ENCODE assay signal across 8 cellular contexts in genomic region chr3:102129774-102130608, GRCh38.
DNase-seq lines count a peak whose midpoint lies in the region; ATAC-seq and TF ChIP-seq lines count a peak whose summit lies in the region.

No MANE protein-coding gene starts in this region.

- H3K27me3 ChIP-seq in BLaER1 (no peaks in the 10 kb centered on the region), endodermal cell (ENCODE audit: control insufficient read depth, insufficient read depth, low read length, poor library complexity, severe bottlenecking) (no peaks in the 10 kb centered on the region)

- no peak for TF ChIP-seq CTCF in coronary artery (IDR thresholded peaks at IDR 0.05)
- TF ChIP-seq CTCF in natural killer cell (IDR thresholded peaks at IDR 0.05), result no peak
- no peak for TF ChIP-seq CTCF in endodermal cell (conservative IDR thresholded peaks at IDR 0.05)

- H3K4me1 Mint-ChIP-seq in natural killer cell, result no peaks in the 10 kb centered on the region
- peaks cover 6% of the 10 kb centered on the region for H3K4me1 Mint-ChIP-seq in endodermal cell

- no peak overlapping the region for H3K27ac ChIP-seq in BLaER1
- peak overlapping the region; percentile 66 to 67 for H3K27ac ChIP-seq in coronary artery
- no peak overlapping the region for H3K27ac ChIP-seq in endodermal cell (ENCODE audit: low read depth, low read length)

- H3K4me1 ChIP-seq in BLaER1 (peaks cover 15% of the 10 kb centered on the region; the same call in 1 of the 2 replicates), endodermal cell (ENCODE audit: control insufficient read depth, insufficient read depth, low read length) (no peaks in the 10 kb centered on the region)

- no peak overlapping the region for H3K4me3 ChIP-seq in BLaER1
- no peak overlapping the region for H3K4me3 ChIP-seq in coronary artery
- H3K4me3 ChIP-seq in endodermal cell (ENCODE audit: low read length), result no peak overlapping the region

- 79 to 80% methylated on average over 3 of the region's 3 CpGs for WGBS in endodermal cell (ENCODE audit: insufficient coverage in 1 of 2, insufficient read length in 1 of 2), 2 experiments

- no peak overlapping the region for H3K9ac ChIP-seq in BLaER1
- H3K9ac ChIP-seq in endodermal cell (ENCODE audit: extremely low read depth, low read length, poor library complexity, severe bottlenecking), result no peak overlapping the region

- H3K9me3 ChIP-seq in BLaER1 (no peaks in the 10 kb centered on the region), endodermal cell (ENCODE audit: control insufficient read depth, low read length) (no peaks in the 10 kb centered on the region)

- H3K27me3 Mint-ChIP-seq in natural killer cell (ENCODE audit: low read depth in 2 of 2), result no peaks in the 10 kb centered on the region
- no peaks in the 10 kb centered on the region for H3K27me3 Mint-ChIP-seq in endodermal cell (ENCODE audit: insufficient read depth)

- H4K20me1 ChIP-seq in BLaER1, result no peaks in the 10 kb centered on the region

- peaks cover 0 to 2% of the 10 kb centered on the region in 2 donors for H3K9me3 Mint-ChIP-seq in natural killer cell
- H3K9me3 Mint-ChIP-seq in endodermal cell, result no peaks in the 10 kb centered on the region

- H3K27ac Mint-ChIP-seq in natural killer cell (no peak overlapping the region), endodermal cell (no peak overlapping the region)

- H3K4me2 ChIP-seq in BLaER1, result peak overlapping the region; percentile 29

- no peak for ATAC-seq in natural killer cell

- DNase-seq in LoVo (ENCODE audit: low spot score) (peak; percentile 50), coronary artery (ENCODE audit: low spot score) (no peak), non-pigmented ciliary epithelial cell (ENCODE audit: low read depth) (peak; percentile 71), natural killer cell (no peak), endodermal cell (no peak)
- no peak for DNase-seq in activated CD8-positive, alpha-beta memory T cell treated with anti-CD3 and anti-CD28 coated beads, Interleukin-2, amount 50 U/mL, for 48 hours
- no peak for DNase-seq in stimulated activated CD4-positive, alpha-beta T cell treated with anti-CD3 and anti-CD28 coated beads, Interleukin-2, amount 100 ng/mL, for 24 hours

- H3K36me3 Mint-ChIP-seq in natural killer cell (no peaks in the 10 kb centered on the region), endodermal cell (ENCODE audit: low read depth) (no peaks in the 10 kb centered on the region)

- H3K36me3 ChIP-seq in BLaER1 (no peaks in the 10 kb centered on the region), endodermal cell (ENCODE audit: control insufficient read depth, insufficient read depth, low read length) (no peaks in the 10 kb centered on the region)

- H3K4me3 Mint-ChIP-seq in natural killer cell, result no peak overlapping the region
- H3K4me3 Mint-ChIP-seq in endodermal cell, result no peak overlapping the region

- intact Hi-C loops in natural killer cell (cut with micrococcal nuclease), result no loop called here

Comparison
In these comparisons a context has a peak if more than half of its experiments do, and no peak if none do; other contexts are left out.
1. H3K27ac ChIP-seq: peak in coronary artery (2 of 2); none in BLaER1 (single experiment) and endodermal cell (single experiment).
2. DNase-seq: peak in LoVo (single experiment) and non-pigmented ciliary epithelial cell (single experiment); none in coronary artery (single experiment), activated CD8-positive, alpha-beta memory T cell treated with anti-CD3 and anti-CD28 coated beads, Interleukin-2, amount 50 U/mL, for 48 hours (single experiment), natural killer cell (single experiment), endodermal cell (single experiment) and stimulated activated CD4-positive, alpha-beta T cell treated with anti-CD3 and anti-CD28 coated beads, Interleukin-2, amount 100 ng/mL, for 24 hours (0 of 2).